Comparison of ENCODE assay signal across 40 cellular contexts in the genomic region with DNA sequence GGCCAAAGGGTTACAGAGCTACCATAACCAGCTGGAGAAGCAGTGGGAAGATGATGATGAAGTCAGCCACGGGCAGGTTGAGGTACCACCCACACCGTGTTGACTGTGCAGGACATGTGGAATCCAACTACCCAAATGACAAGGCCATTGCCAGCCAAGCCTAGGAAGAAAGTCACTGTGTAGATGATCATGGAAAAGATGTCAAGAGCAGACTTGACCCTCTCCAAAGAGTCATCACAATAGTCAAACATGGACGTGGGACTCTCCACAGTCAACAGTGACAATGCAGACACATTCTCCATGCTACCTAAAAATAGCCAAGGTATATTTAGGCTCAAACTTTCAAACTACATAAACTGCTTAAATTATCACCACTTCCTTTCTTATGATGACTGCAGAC. TPM values are rescaled to one million over a fixed set of nuclear protein-coding genes. Genes with fewer than 3 reads are reported as not detected.
"Had no signal": no experiment of that assay in that cellular context is flagged by ENCODE, and none has a peak within 500 bp of the region (broad histone marks: within the 10 kb centered on the region; RNA-seq: fewer than 3 reads in every experiment).

No MANE protein-coding gene starts in this region.

- H3K27ac ChIP-seq: adrenal gland, body of pancreas, epithelial cell of prostate, esophagus squamous epithelium, WERI-Rb-1 had no signal

- FAIRE-seq: colon, endometrium had no signal

- H3K4me3 ChIP-seq: adrenal gland, body of pancreas, esophagus squamous epithelium had no signal

- DNase-seq: activated CD4-positive, alpha-beta memory T cell treated with anti-CD3 and anti-CD28 coated beads for 36 hours; activated CD4-positive, alpha-beta T cell treated with anti-CD3 and anti-CD28 coated beads for 36 hours; activated CD4-positive, alpha-beta T cell treated with anti-CD3 and anti-CD28 coated beads, Interleukin-2, amount 10 ng/mL, durations not matched to agents 24 days and 14 days; activated CD4-positive, CD25-positive, alpha-beta regulatory T cell; activated CD4-positive, CD25-positive, alpha-beta regulatory T cell treated with anti-CD3 and anti-CD28 coated beads, Interleukin-2, amount 50 U/mL, for 72 hours; activated CD8-positive, alpha-beta memory T cell treated with anti-CD3 and anti-CD28 coated beads, Interleukin-2, amount 10 ng/mL, durations not matched to agents 7 days and 5 days; activated CD8-positive, alpha-beta memory T cell treated with anti-CD3 and anti-CD28 coated beads, Interleukin-2, amount 50 U/mL, for 4 hours; activated CD8-positive, alpha-beta T cell treated with anti-CD3 and anti-CD28 coated beads, Interleukin-2, amount 10 ng/mL, durations not matched to agents 7 days and 5 days; activated gamma-delta T cell; activated naive CD4-positive, alpha-beta T cell; activated naive CD4-positive, alpha-beta T cell treated with anti-CD3 and anti-CD28 coated beads, Interleukin-2, amount 10 ng/mL, durations not matched to agents 7 days and 5 days; activated T-cell treated with anti-CD3 and anti-CD28 coated beads, Interleukin-2, amount 50 U/mL, for 1 hour; adrenal gland; amygdala; aorta; body of pancreas; caudate nucleus; cortex of kidney; dermis blood vessel endothelial cell; effector CD4-positive, alpha-beta T cell; effector memory CD8-positive, alpha-beta T cell; esophagus squamous epithelium; foreskin melanocyte; head of caudate nucleus; SW 1271; T-helper 1 cell; T-helper 17 cell; T1000; WERI-Rb-1 had no signal

- ATAC-seq: activated CD4-positive, alpha-beta T cell treated with anti-CD3 and anti-CD28 coated beads for 36 hours; activated CD8-positive, alpha-beta memory T cell treated with anti-CD3 and anti-CD28 coated beads, Interleukin-2, amount 10 ng/mL, durations not matched to agents 7 days and 5 days; activated CD8-positive, alpha-beta T cell treated with anti-CD3 and anti-CD28 coated beads, Interleukin-2, amount 10 ng/mL, durations not matched to agents 7 days and 5 days; activated naive CD4-positive, alpha-beta T cell treated with anti-CD3 and anti-CD28 coated beads, Interleukin-2, amount 50 U/mL, for 72 hours; body of pancreas; effector memory CD8-positive, alpha-beta T cell; T-helper 17 cell had no signal

- H3K27me3 ChIP-seq: body of pancreas, esophagus squamous epithelium had no signal

- H3K36me3 ChIP-seq: adrenal gland, esophagus squamous epithelium, WERI-Rb-1 had no signal

- H3K4me1 ChIP-seq: adrenal gland, esophagus squamous epithelium had no signal

- H3K9me3 ChIP-seq: adrenal gland, body of pancreas, esophagus squamous epithelium had no signal

RNA-seq across cellular contexts. Expression of a gene that starts 20.9 kb away (rescaled TPM):
- total RNA-seq: activated CD4-positive, alpha-beta memory T cell treated with anti-CD3 and anti-CD28 coated beads for 36 hours; activated CD4-positive, alpha-beta T cell treated with anti-CD3 and anti-CD28 coated beads for 36 hours; activated CD4-positive, alpha-beta T cell treated with anti-CD3 and anti-CD28 coated beads, Interleukin-2, amount 10 ng/mL, durations not matched to agents 24 days and 14 days; activated CD8-positive, alpha-beta memory T cell treated with anti-CD3 and anti-CD28 coated beads for 36 hours; activated CD8-positive, alpha-beta memory T cell treated with anti-CD3 and anti-CD28 coated beads, Interleukin-2, amount 10 ng/mL, durations not matched to agents 7 days and 5 days; activated CD8-positive, alpha-beta T cell treated with anti-CD3 and anti-CD28 coated beads, Interleukin-2, amount 10 ng/mL, durations not matched to agents 7 days and 5 days; activated naive CD4-positive, alpha-beta T cell treated with anti-CD3 and anti-CD28 coated beads, Interleukin-2, amount 50 U/mL, for 72 hours; activated T-helper 1 cell treated with anti-CD3 and anti-CD28 coated beads, Interleukin-12 subunit alpha, Interleukin-12 subunit beta, Interleukin-2, Interleukin-4 antibody, amounts not matched to agents 30 ng/mL and 10 ng/mL and 1 ng/mL, durations not matched to agents 14 hours and 24 hours and 36 hours; chondrocyte; dermis blood vessel endothelial cell; endothelial cell of umbilical vein; esophagus squamous epithelium; fibroblast of lung; fibroblast of villous mesenchyme; T-helper 17 cell had no signal
- polyA plus RNA-seq: endothelial cell of umbilical vein, fibroblast of lung had no signal

RNA-seq across cellular contexts. Expression of a gene that starts 26.1 kb away (rescaled TPM):
- total RNA-seq: activated CD4-positive, alpha-beta memory T cell treated with anti-CD3 and anti-CD28 coated beads for 36 hours; activated CD4-positive, alpha-beta T cell treated with anti-CD3 and anti-CD28 coated beads for 36 hours; activated CD4-positive, alpha-beta T cell treated with anti-CD3 and anti-CD28 coated beads, Interleukin-2, amount 10 ng/mL, durations not matched to agents 24 days and 14 days; activated CD8-positive, alpha-beta memory T cell treated with anti-CD3 and anti-CD28 coated beads for 36 hours; activated CD8-positive, alpha-beta memory T cell treated with anti-CD3 and anti-CD28 coated beads, Interleukin-2, amount 10 ng/mL, durations not matched to agents 7 days and 5 days; activated CD8-positive, alpha-beta T cell treated with anti-CD3 and anti-CD28 coated beads, Interleukin-2, amount 10 ng/mL, durations not matched to agents 7 days and 5 days; activated naive CD4-positive, alpha-beta T cell treated with anti-CD3 and anti-CD28 coated beads, Interleukin-2, amount 50 U/mL, for 72 hours; activated T-helper 1 cell treated with anti-CD3 and anti-CD28 coated beads, Interleukin-12 subunit alpha, Interleukin-12 subunit beta, Interleukin-2, Interleukin-4 antibody, amounts not matched to agents 30 ng/mL and 10 ng/mL and 1 ng/mL, durations not matched to agents 14 hours and 24 hours and 36 hours; aorta; body of pancreas; chondrocyte; dermis blood vessel endothelial cell; endothelial cell of umbilical vein; esophagus squamous epithelium; fibroblast of lung; fibroblast of villous mesenchyme; T-helper 17 cell had no signal
- polyA plus RNA-seq: endothelial cell of umbilical vein, fibroblast of lung had no signal

RNA-seq across cellular contexts. Expression of a gene that starts 54.0 kb away (rescaled TPM):
- total RNA-seq: activated CD4-positive, alpha-beta memory T cell treated with anti-CD3 and anti-CD28 coated beads for 36 hours; activated CD4-positive, alpha-beta T cell treated with anti-CD3 and anti-CD28 coated beads for 36 hours; activated CD4-positive, alpha-beta T cell treated with anti-CD3 and anti-CD28 coated beads, Interleukin-2, amount 10 ng/mL, durations not matched to agents 24 days and 14 days; activated CD8-positive, alpha-beta memory T cell treated with anti-CD3 and anti-CD28 coated beads for 36 hours; activated CD8-positive, alpha-beta memory T cell treated with anti-CD3 and anti-CD28 coated beads, Interleukin-2, amount 10 ng/mL, durations not matched to agents 7 days and 5 days; activated CD8-positive, alpha-beta T cell treated with anti-CD3 and anti-CD28 coated beads, Interleukin-2, amount 10 ng/mL, durations not matched to agents 7 days and 5 days; activated naive CD4-positive, alpha-beta T cell treated with anti-CD3 and anti-CD28 coated beads, Interleukin-2, amount 50 U/mL, for 72 hours; activated T-helper 1 cell treated with anti-CD3 and anti-CD28 coated beads, Interleukin-12 subunit alpha, Interleukin-12 subunit beta, Interleukin-2, Interleukin-4 antibody, amounts not matched to agents 30 ng/mL and 10 ng/mL and 1 ng/mL, durations not matched to agents 14 hours and 24 hours and 36 hours; adrenal gland; body of pancreas; dermis blood vessel endothelial cell; endothelial cell of umbilical vein; esophagus squamous epithelium; fibroblast of lung; T-helper 17 cell had no signal
- polyA plus RNA-seq: adrenal gland, esophagus, fibroblast of lung had no signal
